Comparison of ENCODE assay signal across 10 cellular contexts in the genomic region with DNA sequence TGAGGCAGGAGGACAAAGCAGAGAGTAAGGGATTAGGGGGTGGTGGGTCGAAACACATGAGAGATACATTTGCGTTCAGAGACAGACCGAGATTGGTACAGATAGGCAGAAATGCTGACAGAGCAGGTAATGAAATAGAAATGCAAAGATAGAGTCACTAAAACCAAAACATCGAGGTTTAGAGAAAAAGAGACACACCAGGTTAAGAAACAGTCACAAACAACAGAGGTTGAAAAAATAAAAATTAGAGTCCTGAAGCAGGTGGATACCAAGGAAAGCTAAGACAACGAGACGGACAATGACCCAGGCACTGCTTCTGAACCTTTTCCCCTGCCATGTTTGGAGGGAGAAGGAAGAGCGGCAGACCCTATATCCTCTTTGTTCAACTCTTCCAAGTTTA. TPM values are rescaled to one million over a fixed set of nuclear protein-coding genes. Genes with fewer than 3 reads are reported as not detected.
A peak's percentile ranks its signal among the peaks of the same experiment; 100 is the strongest.
DNase-seq lines count a peak whose midpoint lies in the region; ATAC-seq and TF ChIP-seq lines count a peak whose summit lies in the region.
"Had no signal": no experiment of that assay in that cellular context is flagged by ENCODE, and none has a peak within 500 bp of the region (broad histone marks: within the 10 kb centered on the region; RNA-seq: fewer than 3 reads in every experiment).

No MANE protein-coding gene starts in this region.

- no peaks in the 10 kb centered on the region for H3K36me3 ChIP-seq in GM23248 (ENCODE audit: low read depth)
- H3K36me3 ChIP-seq in OCI-LY3 (replicated peaks; ENCODE audit: low read depth, low read length): peaks cover 30% of the 10 kb centered on the region
- H3K36me3 ChIP-seq in psoas muscle (ENCODE audit: insufficient read depth in 1 of 2, low read depth in 1 of 2): no peaks in the 10 kb centered on the region

- peak overlapping the region; percentile 85 for H3K4me3 Mint-ChIP-seq in chondrocyte (ENCODE audit: unreplicated experiment)

- peaks cover 2% of the 10 kb centered on the region for H3K36me3 Mint-ChIP-seq in chondrocyte (ENCODE audit: low read depth)

- H3K4me3 ChIP-seq in GM23248 (no peak overlapping the region), OCI-LY3 (ENCODE audit: low read length) (peak overlapping the region; percentile 90), psoas muscle (peak overlapping the region; percentile 92)

- H3K4me1 Mint-ChIP-seq in chondrocyte (ENCODE audit: low read depth): peaks cover 41% of the 10 kb centered on the region

- H3K27ac ChIP-seq in GM23248 (no peak overlapping the region), OCI-LY3 (ENCODE audit: low read length) (peak overlapping the region; percentile 93), psoas muscle (no peak overlapping the region)

- in situ Hi-C loops in GM23248 (cut with MboI): no loop called here

- DNase-seq in GM23248: no peak
- DNase-seq in chondrocyte (ENCODE audit: low spot score): no peak
- DNase-seq in psoas muscle: no peak
- DNase-seq in UCSD-AML1 (lab: John Stamatoyannopoulos, UW; ENCODE audit: unreplicated experiment): no peak
- no peak for DNase-seq in NCI-H1105 (lab: John Stamatoyannopoulos, UW)
- DNase-seq: H7, hippocampal formation, NCI-H526 had no signal

- TF ChIP-seq CTCF in OCI-LY3 (IDR thresholded peaks at IDR 0.05; ENCODE audit: low read depth, low read length) (no peak), chondrocyte (IDR thresholded peaks at IDR 0.05) (no peak), psoas muscle (IDR thresholded peaks at IDR 0.05) (no peak)

- H3K27ac Mint-ChIP-seq in chondrocyte (ENCODE audit: unreplicated experiment): peak overlapping the region; percentile 36

- H3F3A ChIP-seq in GM23248 (ENCODE audit: insufficient read depth): peaks cover 18% of the 10 kb centered on the region

- 95 to 97% methylated on average over 7 of the region's 7 CpGs for WGBS in GM23248 (ENCODE audit: low coverage in 1 of 2, low lambda C conversion rate in 2 of 2, missing lambda C conversion rate in 2 of 2), 2 experiments
- WGBS in psoas muscle, 3 donors: 92 to 97% (median 96%) methylated on average over 7 of the region's 7 CpGs

- H4K20me1 ChIP-seq in GM23248 (ENCODE audit: insufficient read depth) (peaks cover 10% of the 10 kb centered on the region; the same call in 1 of the 2 replicates), OCI-LY3 (ENCODE audit: insufficient read depth, low read length) (peaks cover 30% of the 10 kb centered on the region)

- H2AFZ ChIP-seq in GM23248 (peak overlapping the region; percentile 90; the same call in 1 of the 2 replicates), OCI-LY3 (ENCODE audit: low read depth, low read length) (no peak overlapping the region)

- no peaks in the 10 kb centered on the region for H3K9me3 Mint-ChIP-seq in chondrocyte (ENCODE audit: low read depth)

- H3K4me2 ChIP-seq in GM23248 (ENCODE audit: unreplicated experiment) (no peak overlapping the region), OCI-LY3 (ENCODE audit: low read length) (peak overlapping the region; percentile 70)

- intact Hi-C loops in psoas muscle (cut with DNase I): loop anchor here (5.0 to 10.0 kb wide), 6 partner anchors 41 to 156 kb away; partner anchors contain the start of genes PPM1F (in 1 of the 2) and YPEL1 (in 1 of the 2)

- H3K27me3 ChIP-seq in GM23248 (replicated peaks; ENCODE audit: insufficient read depth) (no peaks in the 10 kb centered on the region), OCI-LY3 (ENCODE audit: low read depth, low read length) (no peaks in the 10 kb centered on the region), psoas muscle (ENCODE audit: insufficient read depth in 3 of 3, low read length in 2 of 3) (no peaks in the 10 kb centered on the region)

- no peaks in the 10 kb centered on the region for H3K9me3 ChIP-seq in GM23248 (ENCODE audit: low read depth)
- peaks cover 7% of the 10 kb centered on the region; the same call in 1 of the 2 replicates for H3K9me3 ChIP-seq in OCI-LY3 (ENCODE audit: insufficient read depth, low read length)
- no peaks in the 10 kb centered on the region for H3K9me3 ChIP-seq in psoas muscle

- H3K79me2 ChIP-seq in GM23248 (ENCODE audit: insufficient read depth) (peaks cover 39% of the 10 kb centered on the region), OCI-LY3 (ENCODE audit: low read length) (peaks cover 38% of the 10 kb centered on the region)

- H3K4me1 ChIP-seq in GM23248 (ENCODE audit: insufficient read depth): peaks cover 13% of the 10 kb centered on the region
- H3K4me1 ChIP-seq in OCI-LY3 (ENCODE audit: low read length): peaks cover 28% of the 10 kb centered on the region
- H3K4me1 ChIP-seq in psoas muscle: peaks cover 23% of the 10 kb centered on the region

- H3K9ac ChIP-seq in GM23248 (no peak overlapping the region), OCI-LY3 (ENCODE audit: low read length) (peak overlapping the region; percentile 98; the same call in 1 of the 2 replicates)

- ATAC-seq in psoas muscle (no peak), GM19328 (IDR thresholded peaks at IDR 0.05; ENCODE audit: unreplicated experiment) (no peak)

- no peaks in the 10 kb centered on the region for H3K27me3 Mint-ChIP-seq in chondrocyte (ENCODE audit: low read depth)

- H3K9me2 ChIP-seq in GM23248 (ENCODE audit: insufficient read depth): no peaks in the 10 kb centered on the region

RNA-seq across cellular contexts. Expression of gene MAPK1, which starts 1.2 kb away (rescaled TPM):
- total RNA-seq in GM23248 (2014; rRNA removed; shearing (Covaris generic)): 70.2 and 72.3 TPM in 2 replicates
- polyA plus RNA-seq in GM23248 (2016; fragmentation: Nextera tagmentation; extraction: Ambion mirVana): 76.0 and 83.6 TPM in 2 replicates
- 139 to 157 TPM (median 156 TPM) in 3 replicates for total RNA-seq in chondrocyte
- 100 to 1,000 TPM in 1 of 4 donors, 10 to 100 TPM in 3; 78.3 to 101 (median 96.9) TPM for total RNA-seq in psoas muscle
- polyA plus RNA-seq in psoas muscle: 10 to 100 TPM; 11.0 to 64.1 (median 14.8) TPM
